Comparison of ENCODE assay signal across 9 cellular contexts in genomic region chr14:67285876-67286452, GRCh38. TPM values are rescaled to one million over a fixed set of nuclear protein-coding genes. Genes with fewer than 3 reads are reported as not detected.
DNase-seq lines count a peak whose midpoint lies in the region; ATAC-seq, FAIRE-seq and TF ChIP-seq lines count a peak whose summit lies in the region.
"Had no signal": no experiment of that assay in that cellular context is flagged by ENCODE, and none has a peak within 500 bp of the region (broad histone marks: within the 10 kb centered on the region; RNA-seq: fewer than 3 reads in every experiment).

No MANE protein-coding gene starts in this region.

- no peaks in the 10 kb centered on the region for H3K9me3 Mint-ChIP-seq in stimulated activated naive B cell treated with anti-CD40 and anti-IgM and Interleukin-4, amounts not matched to agents 10 μg/mL and 1 μg/mL and 100 μg/mL, for 72 hours

- no peak for ATAC-seq in GM18867 (IDR thresholded peaks at IDR 0.05; ENCODE audit: unreplicated experiment)
- no peak for ATAC-seq in stimulated activated naive B cell treated with anti-CD40 and anti-IgM and Interleukin-4, amounts not matched to agents 10 μg/mL and 1 μg/mL and 100 μg/mL, for 72 hours (replicated peaks)

- H3K27me3 Mint-ChIP-seq in stimulated activated naive B cell treated with anti-CD40 and anti-IgM and Interleukin-4, amounts not matched to agents 10 μg/mL and 1 μg/mL and 100 μg/mL, for 72 hours = no peaks in the 10 kb centered on the region
- H3K27me3 Mint-ChIP-seq: activated naive CD8-positive, alpha-beta T cell had no signal

- POLR2A ChIA-PET in A673 (lab: Charles Lee; ENCODE audit: low non-redundant PET) = interaction anchor here (0.5 to 0.7 kb wide), 3 partner anchors 58 to 428 kb away, joined by 3 to 5 read pairs (median 3); no protein-coding TSS in a partner anchor

- no peaks in the 10 kb centered on the region for H3K36me3 Mint-ChIP-seq in stimulated activated naive B cell treated with anti-CD40 and anti-IgM and Interleukin-4, amounts not matched to agents 10 μg/mL and 1 μg/mL and 100 μg/mL, for 72 hours
- H3K36me3 Mint-ChIP-seq: activated naive CD8-positive, alpha-beta T cell had no signal

- TF ChIP-seq POLR2A in GM12891 (IDR thresholded peaks at IDR 0.05; ENCODE audit: low read depth, low read length) = no peak

- peak overlapping the region; percentile 56 for H3K27ac ChIP-seq in A673 (ENCODE audit: low read depth, low read length, poor library complexity, severe bottlenecking)

- no peak overlapping the region for H3K4me3 Mint-ChIP-seq in stimulated activated naive B cell treated with anti-CD40 and anti-IgM and Interleukin-4, amounts not matched to agents 10 μg/mL and 1 μg/mL and 100 μg/mL, for 72 hours
- H3K4me3 Mint-ChIP-seq: activated naive CD8-positive, alpha-beta T cell had no signal

- TF ChIP-seq CTCF in A673 (conservative IDR thresholded peaks at IDR 0.05; ENCODE audit: low read depth, low read length) = peak; percentile 67

- peak; percentile 74 for DNase-seq in A673 (ENCODE audit: low spot score)
- DNase-seq in GM12891 (ENCODE audit: insufficient read length, low spot score) = no peak
- peak; percentile 35 for DNase-seq in NCI-H460 (ENCODE audit: extremely low read depth, low read depth)
- peak; percentile 36 for DNase-seq in cerebellum (ENCODE audit: low spot score)
- peak; percentile 61 for DNase-seq in midbrain (lab: John Stamatoyannopoulos, UW)
- DNase-seq in stimulated activated CD4-positive, alpha-beta T cell treated with anti-CD3 and anti-CD28 coated beads, Interleukin-12 subunit alpha, Interleukin-12 subunit beta, amount 100 ng/mL, for 4 hours = no peak
- DNase-seq in stimulated activated naive B cell treated with anti-CD40 and anti-IgM and Interleukin-4, amounts not matched to agents 10 μg/mL and 1 μg/mL and 100 μg/mL, for 72 hours = no peak

- H3K4me3 ChIP-seq in A673 (ENCODE audit: low read depth, low read length, poor library complexity, severe bottlenecking) = no peak overlapping the region

- intact Hi-C loops in A673 (cut with micrococcal nuclease; ENCODE audit: unreplicated experiment) = loop anchor here (1.0 kb wide), 1 partner anchor 120 kb away; no protein-coding TSS in a partner anchor

- BruUV-seq in A673 (replicated peaks; lab: Mats Ljungman, UMichigan) = no TSS peak

- no peaks in the 10 kb centered on the region for H3K27me3 ChIP-seq in A673 (replicated peaks; ENCODE audit: insufficient read depth, low read depth, low read length, poor library complexity)

- H3K27ac Mint-ChIP-seq in stimulated activated naive B cell treated with anti-CD40 and anti-IgM and Interleukin-4, amounts not matched to agents 10 μg/mL and 1 μg/mL and 100 μg/mL, for 72 hours = no peak overlapping the region
- H3K27ac Mint-ChIP-seq: activated naive CD8-positive, alpha-beta T cell had no signal

- peak; percentile 31 for FAIRE-seq in GM12891 (lab: Jason Lieb, UNC)

- peaks cover 9% of the 10 kb centered on the region for H3K36me3 ChIP-seq in A673 (ENCODE audit: insufficient read depth, low read length, poor library complexity, severe bottlenecking)

- peaks cover 49% of the 10 kb centered on the region for H3K4me1 ChIP-seq in A673 (ENCODE audit: insufficient read depth, low read length, poor library complexity, severe bottlenecking)

- CTCF ChIA-PET in A673 (lab: Charles Lee) = interaction anchor here (0.5 to 2.7 kb wide), 6 partner anchors 10 to 513 kb away, joined by 3 to 44 read pairs (median 6); partner anchors contain the start of gene PALS1

- peaks cover 0 to 2% of the 10 kb centered on the region in 2 donors for H3K4me1 Mint-ChIP-seq in stimulated activated naive B cell treated with anti-CD40 and anti-IgM and Interleukin-4, amounts not matched to agents 10 μg/mL and 1 μg/mL and 100 μg/mL, for 72 hours

- no peaks in the 10 kb centered on the region for H3K9me3 ChIP-seq in A673 (ENCODE audit: low read depth, low read length, poor library complexity, severe bottlenecking)

TF ChIP-seq in GM12891, 5 proteins besides CTCF, POLR2A, EP300 and RAD21:
- TF ChIP-seq PAX5 (IDR thresholded peaks at IDR 0.05; ENCODE audit: insufficient read depth, low read length, severe bottlenecking) (no peak), POLR2AphosphoS5 (IDR thresholded peaks at IDR 0.05; ENCODE audit: low read depth, low read length) (no peak), TAF1 (IDR thresholded peaks at IDR 0.05; ENCODE audit: low read depth, low read length) (no peak), POU2F2 (IDR thresholded peaks at IDR 0.05; ENCODE audit: low read depth, low read length) (no peak), SPI1 (IDR thresholded peaks at IDR 0.05; ENCODE audit: low read depth, low read length) (no peak)

RNA-seq across cellular contexts. Expression of gene PALS1, which starts 44.7 kb away (rescaled TPM):
- total RNA-seq in A673 (2021) (93.2 and 112 TPM in 2 replicates), cerebellum (23.8 TPM)
- polyA plus RNA-seq in GM12891 (2012; ENCODE audit: low read depth, missing spikeins) = 4.3 TPM
- total RNA-seq in NCI-H460 (2014; rRNA removed; shearing (Covaris generic)) = 14.5 and 18.3 TPM in 2 replicates
- 11.4 and 22.5 TPM in 2 replicates for polyA plus RNA-seq in NCI-H460 (2014; cell fraction: nucleus; rRNA removed)

Comparison
In these comparisons a context has a peak if more than half of its experiments do, and no peak if none do; other contexts are left out.
1. DNase-seq: peak in A673 (single experiment), NCI-H460 (single experiment), cerebellum (single experiment) and midbrain (single experiment); none in GM12891 (single experiment), stimulated activated CD4-positive, alpha-beta T cell treated with anti-CD3 and anti-CD28 coated beads, Interleukin-12 subunit alpha, Interleukin-12 subunit beta, amount 100 ng/mL, for 4 hours (single experiment) and stimulated activated naive B cell treated with anti-CD40 and anti-IgM and Interleukin-4, amounts not matched to agents 10 μg/mL and 1 μg/mL and 100 μg/mL, for 72 hours (single experiment).